9 cellular contexts compared by ENCODE assay signal in genomic region chr19:3057275-3057714, GRCh38. TPM values are rescaled to one million over a fixed set of nuclear protein-coding genes. Genes with fewer than 3 reads are reported as not detected.
A peak's percentile ranks its signal among the peaks of the same experiment; 100 is the strongest.
DNase-seq lines count a peak whose midpoint lies in the region; ATAC-seq, FAIRE-seq and TF ChIP-seq lines count a peak whose summit lies in the region.
"Had no signal": no experiment of that assay in that cellular context is flagged by ENCODE, and none has a peak within 500 bp of the region (broad histone marks: within the 10 kb centered on the region; RNA-seq: fewer than 3 reads in every experiment).

No MANE protein-coding gene starts in this region.

- TF ChIP-seq RAD21 in A549 (conservative IDR thresholded peaks at IDR 0.05 in 1 of 2, IDR thresholded peaks at IDR 0.05 in 1 of 2): no peak

- TF ChIP-seq CTCF in A549 (IDR thresholded peaks at IDR 0.05) (no peak), chondrocyte (IDR thresholded peaks at IDR 0.05) (no peak)

- H3K4me2 ChIP-seq in A549: peak overlapping the region; percentile 95

- H3K27ac ChIP-seq in A549: peak overlapping the region; percentile 88 to 96
- H3K27ac ChIP-seq in epithelial cell of prostate: peak overlapping the region; percentile 98
- H3K27ac ChIP-seq: SJCRH30 had no signal

- DNase-seq in A549 (ENCODE audit: low read depth in 1 of 2, low spot score in 1 of 2) (peak; percentile 37 to 62), NCI-H2029 (lab: John Stamatoyannopoulos, UW) (peak; percentile 90), epithelial cell of prostate (ENCODE audit: low read depth, low spot score) (no peak), myocyte (ENCODE audit: low read depth) (peak; percentile 85), chondrocyte (ENCODE audit: low spot score) (no peak), GM12892 (ENCODE audit: insufficient read length) (no peak)
- DNase-seq in activated CD4-positive, alpha-beta T cell treated with anti-CD3 and anti-CD28 coated beads, Interleukin-2, amount 50 U/mL, for 4 hours: no peak

- 53% methylated on average over 8 of the region's 26 CpGs for WGBS in A549 (ENCODE audit: missing lambda C conversion rate)

- no peak for FAIRE-seq in A549 (lab: Jason Lieb, UNC)
- no peak for FAIRE-seq in GM12892 (lab: Jason Lieb, UNC)

- no peaks in the 10 kb centered on the region for H3K9me3 Mint-ChIP-seq in chondrocyte (ENCODE audit: low read depth)

- H3K9me3 ChIP-seq in A549: no peaks in the 10 kb centered on the region
- H3K9me3 ChIP-seq: SJCRH30 had no signal

- ATAC-seq in A549 (no peak), GM21529 (IDR thresholded peaks at IDR 0.05; ENCODE audit: unreplicated experiment) (no peak)

- no peak for TF ChIP-seq POLR2A in A549 (IDR thresholded peaks at IDR 0.05; ENCODE audit: low read length)
- TF ChIP-seq POLR2A in GM12892 (IDR thresholded peaks at IDR 0.05; ENCODE audit: low read depth, low read length): no peak

- H3K4me1 ChIP-seq in A549: peaks cover 65% of the 10 kb centered on the region
- H3K4me1 ChIP-seq: SJCRH30 had no signal

- H3K4me1 Mint-ChIP-seq in chondrocyte (ENCODE audit: low read depth): peaks cover 19% of the 10 kb centered on the region

- TF ChIP-seq EP300 in A549 (IDR thresholded peaks at IDR 0.05): no peak

- H3K36me3 Mint-ChIP-seq in chondrocyte (ENCODE audit: low read depth): peaks cover 18% of the 10 kb centered on the region

- POLR2A ChIA-PET in A549 (lab: Yijun Ruan, JAX): no interaction called here

- H3K27ac Mint-ChIP-seq in chondrocyte (ENCODE audit: unreplicated experiment): no peak overlapping the region

- CTCF ChIA-PET in A549 (lab: Yijun Ruan, JAX): interaction anchor here (3.6 kb wide), 1 partner anchor 19 kb away, joined by 14 read pairs; no protein-coding TSS in a partner anchor

- H3K4me3 Mint-ChIP-seq in chondrocyte (ENCODE audit: unreplicated experiment): no peak overlapping the region

- H3K27me3 Mint-ChIP-seq in chondrocyte (ENCODE audit: low read depth): no peaks in the 10 kb centered on the region

- H3K4me3 ChIP-seq in A549: no peak overlapping the region
- H3K4me3 ChIP-seq: SJCRH30 had no signal

TF ChIP-seq in A549, 52 proteins besides CTCF, POLR2A, EP300 and RAD21:
- TF ChIP-seq KDM5A (IDR thresholded peaks at IDR 0.05): peak; percentile 63; the same call in 1 of the 2 replicates
- no peak for TF ChIP-seq SMC3 (IDR thresholded peaks at IDR 0.05)
- TF ChIP-seq, protein P1, sequence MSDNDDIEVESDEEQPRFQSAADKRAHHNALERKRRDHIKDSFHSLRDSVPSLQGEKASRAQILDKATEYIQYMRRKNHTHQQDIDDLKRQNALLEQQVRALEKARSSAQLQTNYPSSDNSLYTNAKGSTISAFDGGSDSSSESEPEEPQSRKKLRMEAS (IDR thresholded peaks at IDR 0.05): peak; percentile 30; the same call in 1 of the 2 replicates
- TF ChIP-seq CHD4 (IDR thresholded peaks at IDR 0.05; ENCODE audit: borderline replicate concordance): no peak
- TF ChIP-seq ZC3H11A (IDR thresholded peaks at IDR 0.05): no peak
- TF ChIP-seq NR3C1 (IDR thresholded peaks at IDR 0.05): no peak
- no peak for TF ChIP-seq POLR2AphosphoS2 (conservative IDR thresholded peaks at IDR 0.05; ENCODE audit: low read length)
- TF ChIP-seq, protein P2, sequence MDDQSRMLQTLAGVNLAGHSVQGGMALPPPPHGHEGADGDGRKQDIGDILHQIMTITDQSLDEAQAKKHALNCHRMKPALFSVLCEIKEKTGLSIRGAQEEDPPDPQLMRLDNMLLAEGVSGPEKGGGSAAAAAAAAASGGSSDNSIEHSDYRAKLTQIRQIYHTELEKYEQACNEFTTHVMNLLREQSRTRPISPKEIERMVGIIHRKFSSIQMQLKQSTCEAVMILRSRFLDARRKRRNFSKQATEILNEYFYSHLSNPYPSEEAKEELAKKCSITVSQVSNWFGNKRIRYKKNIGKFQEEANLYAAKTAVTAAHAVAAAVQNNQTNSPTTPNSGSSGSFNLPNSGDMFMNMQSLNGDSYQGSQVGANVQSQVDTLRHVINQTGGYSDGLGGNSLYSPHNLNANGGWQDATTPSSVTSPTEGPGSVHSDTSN (IDR thresholded peaks at IDR 0.05): no peak
- TF ChIP-seq JUN (IDR thresholded peaks at IDR 0.05): no peak
- TF ChIP-seq CBX2 (IDR thresholded peaks at IDR 0.05; ENCODE audit: borderline replicate concordance, low read depth): no peak
- TF ChIP-seq RARB (CRISPR knock-in tag; IDR thresholded peaks at IDR 0.05): no peak

RNA-seq across cellular contexts. Expression of gene TLE5, which starts 5.0 kb away (rescaled TPM):
- 171 and 183 TPM in 2 replicates for polyA plus RNA-seq in A549 (2011; rRNA removed)
- polyA plus RNA-seq in A549 (2012; cell fraction: cytosol; rRNA removed): 223 and 303 TPM in 2 replicates
- polyA plus RNA-seq in A549 (2012; cell fraction: nucleus; rRNA removed): 251 and 276 TPM in 2 replicates
- 191 to 231 TPM (median 216 TPM) in 3 replicates for polyA plus RNA-seq in A549 (2017; fragmentation: RNase III; extraction: RNeasy Plus Mini Kit Qiagen cat#74134 plus additional on column Dnase treatment)
- polyA minus RNA-seq in A549 (2011; rRNA and poly(A)+ RNA removed): 235 and 240 TPM in 2 replicates
- 295 and 328 TPM in 2 replicates for total RNA-seq in myocyte
- polyA plus RNA-seq in myocyte (2012): 493 TPM
- 223 to 306 TPM (median 303 TPM) in 3 replicates for total RNA-seq in chondrocyte
- polyA plus RNA-seq in GM12892 (2012; ENCODE audit: missing spikeins): 137 TPM

RNA-seq across cellular contexts. Expression of gene TLE2, which starts 28.2 kb away (rescaled TPM):
- polyA plus RNA-seq in A549 (2011; rRNA removed): 2.1 and 2.7 TPM in 2 replicates
- polyA plus RNA-seq in A549 (2012; cell fraction: cytosol; rRNA removed): 1.8 and 2.9 TPM in 2 replicates
- 8.3 and 9.3 TPM in 2 replicates for polyA plus RNA-seq in A549 (2012; cell fraction: nucleus; rRNA removed)
- polyA plus RNA-seq in A549 (2017; fragmentation: RNase III; extraction: RNeasy Plus Mini Kit Qiagen cat#74134 plus additional on column Dnase treatment): 1.9 to 3.1 TPM (median 2.6 TPM) in 3 replicates
- polyA minus RNA-seq in A549 (2011; rRNA and poly(A)+ RNA removed): 2.1 and 2.4 TPM in 2 replicates
- total RNA-seq in myocyte: 0.08 TPM in 1 of 2 replicates, not detected in the other
- 2.8 TPM for polyA plus RNA-seq in myocyte (2012)
- 12.3 to 14.1 TPM (median 13.7 TPM) in 3 replicates for total RNA-seq in chondrocyte
- polyA plus RNA-seq in GM12892 (2012; ENCODE audit: missing spikeins): 0.32 TPM

RNA-seq across cellular contexts. Expression of gene GNA11, which starts 36.9 kb away (rescaled TPM):
- polyA plus RNA-seq in A549 (2011; rRNA removed): 5.5 and 8.6 TPM in 2 replicates
- 24.3 and 29.2 TPM in 2 replicates for polyA plus RNA-seq in A549 (2012; cell fraction: cytosol; rRNA removed)
- 26.9 and 28.9 TPM in 2 replicates for polyA plus RNA-seq in A549 (2012; cell fraction: nucleus; rRNA removed)
- polyA plus RNA-seq in A549 (2017; fragmentation: RNase III; extraction: RNeasy Plus Mini Kit Qiagen cat#74134 plus additional on column Dnase treatment): 29.0 to 32.8 TPM (median 30.5 TPM) in 3 replicates
- polyA minus RNA-seq in A549 (2011; rRNA and poly(A)+ RNA removed): 6.7 and 19.2 TPM in 2 replicates
- total RNA-seq in myocyte: 52.1 and 54.6 TPM in 2 replicates
- polyA plus RNA-seq in myocyte (2012): 68.1 TPM
- total RNA-seq in chondrocyte: 62.1 to 68.9 TPM (median 68.1 TPM) in 3 replicates
- 3.7 TPM for polyA plus RNA-seq in GM12892 (2012; ENCODE audit: missing spikeins)

Comparison
In these comparisons a context has a peak if more than half of its experiments do, and no peak if none do; other contexts are left out.
1. DNase-seq: peak in A549 (2 of 2), NCI-H2029 (single experiment) and myocyte (single experiment); none in epithelial cell of prostate (single experiment), chondrocyte (single experiment), GM12892 (single experiment) and activated CD4-positive, alpha-beta T cell treated with anti-CD3 and anti-CD28 coated beads, Interleukin-2, amount 50 U/mL, for 4 hours (0 of 2).
2. RNA of gene TLE2, which starts 28.2 kb away (total RNA-seq): 12.3 to 14.1 TPM in chondrocyte; 0.08 TPM in myocyte; every median in the first group is over 10 times any median in the second.